Comparison of ENCODE assay signal across 9 cellular contexts in the genomic region with DNA sequence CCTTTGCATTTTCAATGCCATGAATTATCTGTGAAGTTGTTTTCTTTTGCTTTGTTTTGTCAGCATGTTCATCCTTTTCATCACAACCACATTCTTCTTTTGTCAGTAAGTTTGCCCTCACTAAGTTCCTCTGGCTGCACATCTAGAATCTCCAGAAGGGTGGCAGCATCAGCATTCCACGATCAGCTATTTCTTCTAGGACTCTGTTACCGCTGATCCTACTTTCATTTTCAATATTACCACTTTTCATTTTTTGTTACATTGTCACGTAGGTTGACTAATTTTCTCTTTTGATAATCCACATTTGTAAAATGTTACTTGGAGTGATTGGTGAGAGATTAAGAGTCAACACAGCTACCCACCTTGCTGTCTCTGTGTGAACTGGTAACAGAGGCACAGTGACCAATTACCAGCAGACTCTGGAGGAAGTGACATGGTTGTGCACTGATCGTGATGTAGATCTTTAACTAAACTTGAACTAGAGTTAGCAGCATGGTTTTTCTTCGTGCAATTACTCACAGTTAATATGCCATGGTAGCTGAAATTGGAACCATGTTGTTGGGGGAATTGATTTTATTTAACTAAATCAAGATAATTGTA.
DNase-seq lines count a peak whose midpoint lies in the region; ATAC-seq lines count a peak whose summit lies in the region.
"Had no signal": no experiment of that assay in that cellular context is flagged by ENCODE, and none has a peak within 500 bp of the region (broad histone marks: within the 10 kb centered on the region; RNA-seq: fewer than 3 reads in every experiment).

No MANE protein-coding gene starts in this region.

- H3K79me2 ChIP-seq in mesendoderm (ENCODE audit: control insufficient read depth, insufficient read depth, low read length) = no peaks in the 10 kb centered on the region

- H3K4me3 ChIP-seq in mesendoderm (ENCODE audit: low read length) = no peak overlapping the region
- H3K4me3 ChIP-seq: cardiac muscle cell had no signal

- no peak overlapping the region for H3K27ac ChIP-seq in mesendoderm (ENCODE audit: low read depth, low read length)
- H3K27ac ChIP-seq: cardiac muscle cell had no signal

- H3K9me3 Mint-ChIP-seq in T-helper 2 cell treated with Interferon-gamma antibody and Interleukin-4, amounts not matched to agents 5 μg/mL and 100 μg/mL, for 36 hours = no peaks in the 10 kb centered on the region
- no peaks in the 10 kb centered on the region for H3K9me3 Mint-ChIP-seq in stimulated activated naive CD8-positive, alpha-beta T cell treated with anti-CD3 and anti-CD28 coated beads, Interleukin-15, Interleukin-2, amounts not matched to agents 100 ng/mL and 50 ng/mL, for 24 hours

- H3K36me3 Mint-ChIP-seq in T-helper 2 cell treated with Interferon-gamma antibody and Interleukin-4, amounts not matched to agents 5 μg/mL and 100 μg/mL, for 36 hours (ENCODE audit: low read depth) = no peaks in the 10 kb centered on the region
- no peaks in the 10 kb centered on the region for H3K36me3 Mint-ChIP-seq in stimulated activated naive CD8-positive, alpha-beta T cell treated with anti-CD3 and anti-CD28 coated beads, Interleukin-15, Interleukin-2, amounts not matched to agents 100 ng/mL and 50 ng/mL, for 24 hours (ENCODE audit: low read depth)

- no peak overlapping the region for H3K23ac ChIP-seq in mesendoderm (ENCODE audit: low read length)

- no peak overlapping the region for H2BK15ac ChIP-seq in mesendoderm (replicated peaks; ENCODE audit: low read depth)

- no peak overlapping the region for H3K27ac Mint-ChIP-seq in T-helper 2 cell treated with Interferon-gamma antibody and Interleukin-4, amounts not matched to agents 5 μg/mL and 100 μg/mL, for 36 hours
- no peak overlapping the region for H3K27ac Mint-ChIP-seq in stimulated activated naive CD8-positive, alpha-beta T cell treated with anti-CD3 and anti-CD28 coated beads, Interleukin-15, Interleukin-2, amounts not matched to agents 100 ng/mL and 50 ng/mL, for 24 hours

- H4K5ac ChIP-seq in mesendoderm (ENCODE audit: low read length) = no peak overlapping the region

- H2BK5ac ChIP-seq in mesendoderm (ENCODE audit: low read length) = no peak overlapping the region

- H3K4me1 ChIP-seq in mesendoderm (ENCODE audit: control insufficient read depth, low read depth, low read length) = no peaks in the 10 kb centered on the region

- H2BK120ac ChIP-seq in mesendoderm (ENCODE audit: low read depth, low read length) = no peak overlapping the region

- H3K27me3 ChIP-seq in mesendoderm (ENCODE audit: insufficient read depth, low read length, poor library complexity) = no peaks in the 10 kb centered on the region
- H3K27me3 ChIP-seq: cardiac muscle cell had no signal

- no peak overlapping the region for H4K8ac ChIP-seq in mesendoderm (ENCODE audit: low read depth, low read length)

- no peaks in the 10 kb centered on the region for H3K27me3 Mint-ChIP-seq in T-helper 2 cell treated with Interferon-gamma antibody and Interleukin-4, amounts not matched to agents 5 μg/mL and 100 μg/mL, for 36 hours (ENCODE audit: low read depth)
- no peaks in the 10 kb centered on the region for H3K27me3 Mint-ChIP-seq in stimulated activated naive CD8-positive, alpha-beta T cell treated with anti-CD3 and anti-CD28 coated beads, Interleukin-15, Interleukin-2, amounts not matched to agents 100 ng/mL and 50 ng/mL, for 24 hours

- H3K36me3 ChIP-seq in mesendoderm (ENCODE audit: control insufficient read depth, insufficient read depth, low read length) = no peaks in the 10 kb centered on the region
- H3K36me3 ChIP-seq: cardiac muscle cell had no signal

- H3K79me1 ChIP-seq in mesendoderm (ENCODE audit: low read length) = no peaks in the 10 kb centered on the region

- peak; percentile 91 for ATAC-seq in GM18909 (IDR thresholded peaks at IDR 0.05; ENCODE audit: poor library complexity, unreplicated experiment)
- ATAC-seq in HG03354 (IDR thresholded peaks at IDR 0.05; ENCODE audit: poor library complexity, severe bottlenecking, unreplicated experiment) = peak; percentile 93

- H3K4me1 Mint-ChIP-seq in T-helper 2 cell treated with Interferon-gamma antibody and Interleukin-4, amounts not matched to agents 5 μg/mL and 100 μg/mL, for 36 hours (ENCODE audit: low read depth) = peaks cover 7% of the 10 kb centered on the region
- peaks cover 9% of the 10 kb centered on the region for H3K4me1 Mint-ChIP-seq in stimulated activated naive CD8-positive, alpha-beta T cell treated with anti-CD3 and anti-CD28 coated beads, Interleukin-15, Interleukin-2, amounts not matched to agents 100 ng/mL and 50 ng/mL, for 24 hours (ENCODE audit: low read depth)

- DNase-seq in AG08395 (ENCODE audit: low spot score) (peak; percentile 3), NCI-H1417 (lab: John Stamatoyannopoulos, UW) (no peak), retina (no peak), mesendoderm (no peak)
- DNase-seq in T-helper 2 cell treated with Interferon-gamma antibody and Interleukin-4, amounts not matched to agents 5 μg/mL and 100 μg/mL, for 36 hours (ENCODE audit: low spot score) = no peak

- H3K4ac ChIP-seq in mesendoderm (ENCODE audit: low read depth, low read length) = no peak overlapping the region

- no peak overlapping the region for H2AK5ac ChIP-seq in mesendoderm (ENCODE audit: low read length)

- no peak overlapping the region for H3K9ac ChIP-seq in mesendoderm (ENCODE audit: low read length)

- WGBS in mesendoderm (ENCODE audit: extremely low coverage, insufficient coverage, low lambda C conversion rate) = no CpG with 5 or more reads among the region's 5 CpGs

- no peak overlapping the region for H3K18ac ChIP-seq in mesendoderm (ENCODE audit: low read length)

- peak overlapping the region; percentile 78 for H3K4me3 Mint-ChIP-seq in T-helper 2 cell treated with Interferon-gamma antibody and Interleukin-4, amounts not matched to agents 5 μg/mL and 100 μg/mL, for 36 hours
- peak overlapping the region; percentile 75 for H3K4me3 Mint-ChIP-seq in stimulated activated naive CD8-positive, alpha-beta T cell treated with anti-CD3 and anti-CD28 coated beads, Interleukin-15, Interleukin-2, amounts not matched to agents 100 ng/mL and 50 ng/mL, for 24 hours

- H3K56ac ChIP-seq in mesendoderm (ENCODE audit: low read length) = no peak overlapping the region

- no peak overlapping the region for H3K4me2 ChIP-seq in mesendoderm (ENCODE audit: low read length)
